ENCODE assay signal across 1 cellular context in genomic region chr2:77121518-77121917, GRCh38.
TF ChIP-seq lines count a peak whose summit lies in the region.

No MANE protein-coding gene starts in this region.

TF ChIP-seq in liver, 16 proteins besides CTCF, POLR2A, EP300 and RAD21:
- TF ChIP-seq, protein P1, sequence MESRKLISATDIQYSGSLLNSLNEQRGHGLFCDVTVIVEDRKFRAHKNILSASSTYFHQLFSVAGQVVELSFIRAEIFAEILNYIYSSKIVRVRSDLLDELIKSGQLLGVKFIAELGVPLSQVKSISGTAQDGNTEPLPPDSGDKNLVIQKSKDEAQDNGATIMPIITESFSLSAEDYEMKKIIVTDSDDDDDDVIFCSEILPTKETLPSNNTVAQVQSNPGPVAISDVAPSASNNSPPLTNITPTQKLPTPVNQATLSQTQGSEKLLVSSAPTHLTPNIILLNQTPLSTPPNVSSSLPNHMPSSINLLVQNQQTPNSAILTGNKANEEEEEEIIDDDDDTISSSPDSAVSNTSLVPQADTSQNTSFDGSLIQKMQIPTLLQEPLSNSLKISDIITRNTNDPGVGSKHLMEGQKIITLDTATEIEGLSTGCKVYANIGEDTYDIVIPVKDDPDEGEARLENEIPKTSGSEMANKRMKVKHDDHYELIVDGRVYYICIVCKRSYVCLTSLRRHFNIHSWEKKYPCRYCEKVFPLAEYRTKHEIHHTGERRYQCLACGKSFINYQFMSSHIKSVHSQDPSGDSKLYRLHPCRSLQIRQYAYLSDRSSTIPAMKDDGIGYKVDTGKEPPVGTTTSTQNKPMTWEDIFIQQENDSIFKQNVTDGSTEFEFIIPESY (IDR thresholded peaks at IDR 0.05), result no peak
- TF ChIP-seq HNF4A (conservative IDR thresholded peaks at IDR 0.05), result peak; percentile 19 to 26
